19 cellular contexts compared by ENCODE assay signal in the genomic region with DNA sequence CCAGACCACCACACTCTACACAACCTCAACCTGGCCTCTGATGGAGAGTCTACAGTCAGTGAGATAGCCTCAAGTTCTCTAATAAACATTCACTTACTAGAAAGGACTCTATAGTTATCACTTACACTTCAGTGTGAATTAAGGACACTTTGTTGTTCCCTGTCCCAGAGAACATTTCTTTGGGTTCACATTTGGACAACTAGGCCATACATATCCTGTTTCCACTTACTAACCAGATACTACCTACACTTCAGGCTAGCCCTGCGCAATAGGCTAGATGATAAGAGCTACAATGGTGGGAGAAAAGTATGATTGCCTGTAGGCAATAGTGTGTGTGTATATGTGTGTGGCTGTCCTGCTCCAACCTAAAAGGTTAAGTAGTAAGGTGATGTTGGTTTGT.
DNase-seq lines count a peak whose midpoint lies in the region; ATAC-seq and TF ChIP-seq lines count a peak whose summit lies in the region.
"Had no signal": no experiment of that assay in that cellular context is flagged by ENCODE, and none has a peak within 500 bp of the region (broad histone marks: within the 10 kb centered on the region; RNA-seq: fewer than 3 reads in every experiment).

No MANE protein-coding gene starts in this region.

- peak overlapping the region; percentile 45; the same call in 1 of the 2 replicates for H2AFZ ChIP-seq in Loucy (ENCODE audit: low read length)

- no peaks in the 10 kb centered on the region for H3K36me3 Mint-ChIP-seq in activated CD4-positive, alpha-beta T cell treated with anti-CD3 and anti-CD28 coated beads, Interleukin-2, amount 10 ng/mL, durations not matched to agents 24 days and 14 days (ENCODE audit: low read depth)
- H3K36me3 Mint-ChIP-seq in nephron progenitor cell (ENCODE audit: low read depth): no peaks in the 10 kb centered on the region
- H3K36me3 Mint-ChIP-seq: CD14-positive monocyte; CD4-positive, alpha-beta memory T cell had no signal

- H3K27ac ChIP-seq in skeletal muscle tissue (ENCODE audit: low read depth, low read length): peak overlapping the region; percentile 25
- no peak overlapping the region for H3K27ac ChIP-seq in uterus
- H3K27ac ChIP-seq: 22Rv1, BLaER1, HL-60 had no signal

- peaks cover 3% of the 10 kb centered on the region for H3K4me1 Mint-ChIP-seq in activated CD4-positive, alpha-beta T cell treated with anti-CD3 and anti-CD28 coated beads, Interleukin-2, amount 10 ng/mL, durations not matched to agents 24 days and 14 days
- H3K4me1 Mint-ChIP-seq in nephron progenitor cell: peaks cover 41% of the 10 kb centered on the region
- H3K4me1 Mint-ChIP-seq: CD14-positive monocyte; CD4-positive, alpha-beta memory T cell had no signal

- H3K4me1 ChIP-seq in Loucy (ENCODE audit: insufficient read depth, low read length, poor library complexity, severe bottlenecking) (peaks cover 11% of the 10 kb centered on the region), skeletal muscle tissue (ENCODE audit: control insufficient read depth in 3 of 3, insufficient read depth in 3 of 3, low read length in 3 of 3) (peaks cover 20 to 26% (median 23%) of the 10 kb centered on the region in 3 donors), uterus (no peaks in the 10 kb centered on the region)
- H3K4me1 ChIP-seq: A549, BLaER1, HAP-1 had no signal

- H3K9ac ChIP-seq in Loucy (ENCODE audit: low read depth, low read length, poor library complexity, severe bottlenecking) (no peak overlapping the region), skeletal muscle tissue (ENCODE audit: low read depth in 1 of 3, low read length in 3 of 3) (no peak overlapping the region)
- H3K9ac ChIP-seq: BLaER1 had no signal

- no peak overlapping the region for H3K4me2 ChIP-seq in Loucy (ENCODE audit: low read depth, low read length, poor library complexity, severe bottlenecking)
- H3K4me2 ChIP-seq: A549, BLaER1 had no signal

- H3F3A ChIP-seq in Loucy (ENCODE audit: low read depth): no peaks in the 10 kb centered on the region

- TF ChIP-seq CTCF in Loucy (conservative IDR thresholded peaks at IDR 0.05; ENCODE audit: low read length) (no peak), nephron progenitor cell (IDR thresholded peaks at IDR 0.05) (no peak), uterus (IDR thresholded peaks at IDR 0.05) (no peak)

- no peaks in the 10 kb centered on the region for H3K9me3 Mint-ChIP-seq in activated CD4-positive, alpha-beta T cell treated with anti-CD3 and anti-CD28 coated beads, Interleukin-2, amount 10 ng/mL, durations not matched to agents 24 days and 14 days
- no peaks in the 10 kb centered on the region for H3K9me3 Mint-ChIP-seq in nephron progenitor cell
- H3K9me3 Mint-ChIP-seq: CD14-positive monocyte had no signal

- intact Hi-C loops in activated CD4-positive, alpha-beta T cell treated with anti-CD3 and anti-CD28 coated beads, Interleukin-2, amount 10 ng/mL, durations not matched to agents 24 days and 14 days (cut with micrococcal nuclease): no loop called here
- intact Hi-C loops in uterus (cut with DNase I; ENCODE audit: low total_unique reads): no loop called here

- no peak overlapping the region for H3K4me3 ChIP-seq in Loucy (ENCODE audit: low read length, poor library complexity, severe bottlenecking)
- H3K4me3 ChIP-seq in skeletal muscle tissue (ENCODE audit: low read length in 3 of 3): no peak overlapping the region
- no peak overlapping the region for H3K4me3 ChIP-seq in uterus
- H3K4me3 ChIP-seq: A549, BLaER1, HAP-1 had no signal

- no peaks in the 10 kb centered on the region for H3K9me3 ChIP-seq in Loucy (ENCODE audit: insufficient read depth, low read depth, low read length)
- H3K9me3 ChIP-seq in skeletal muscle tissue (ENCODE audit: control insufficient read depth in 3 of 3, low read length in 3 of 3): no peaks in the 10 kb centered on the region
- no peaks in the 10 kb centered on the region for H3K9me3 ChIP-seq in uterus
- H3K9me3 ChIP-seq: A549, BLaER1, HAP-1 had no signal

- no peak overlapping the region for H3K27ac Mint-ChIP-seq in activated CD4-positive, alpha-beta T cell treated with anti-CD3 and anti-CD28 coated beads, Interleukin-2, amount 10 ng/mL, durations not matched to agents 24 days and 14 days
- H3K27ac Mint-ChIP-seq in nephron progenitor cell: peak overlapping the region; percentile 34
- H3K27ac Mint-ChIP-seq: CD14-positive monocyte; CD4-positive, alpha-beta memory T cell had no signal

- peaks cover 3% of the 10 kb centered on the region for H3K27me3 Mint-ChIP-seq in activated CD4-positive, alpha-beta T cell treated with anti-CD3 and anti-CD28 coated beads, Interleukin-2, amount 10 ng/mL, durations not matched to agents 24 days and 14 days
- H3K27me3 Mint-ChIP-seq in nephron progenitor cell (ENCODE audit: low read depth, poor library complexity): peaks cover 5% of the 10 kb centered on the region
- H3K27me3 Mint-ChIP-seq: CD4-positive, alpha-beta memory T cell had no signal

- no peaks in the 10 kb centered on the region for H4K20me1 ChIP-seq in Loucy (ENCODE audit: insufficient read depth, low read length, poor library complexity, severe bottlenecking)
- H4K20me1 ChIP-seq: BLaER1 had no signal

- no peaks in the 10 kb centered on the region for H3K27me3 ChIP-seq in Loucy (ENCODE audit: insufficient read depth, low read length, poor library complexity, severe bottlenecking)
- no peaks in the 10 kb centered on the region for H3K27me3 ChIP-seq in skeletal muscle tissue (ENCODE audit: control insufficient read depth in 3 of 3, insufficient read depth in 3 of 3, low read length in 3 of 3)
- H3K27me3 ChIP-seq in uterus: no peaks in the 10 kb centered on the region
- H3K27me3 ChIP-seq: BLaER1 had no signal

- DNase-seq in activated CD4-positive, alpha-beta T cell treated with anti-CD3 and anti-CD28 coated beads, Interleukin-2, amount 10 ng/mL, durations not matched to agents 24 days and 14 days: peak; percentile 24
- no peak for DNase-seq in activated CD4-positive, alpha-beta T cell treated with anti-CD3 and anti-CD28 coated beads, Interleukin-2, amount 50 U/mL, for 1 hour
- DNase-seq in nephron progenitor cell (no peak), NCI-H2107 (lab: John Stamatoyannopoulos, UW) (no peak), uterus (no peak)
- DNase-seq: AML-193; CD4-positive, alpha-beta memory T cell; DMS153; DMS79; GDM1 had no signal

- TF ChIP-seq POLR2A in uterus (IDR thresholded peaks at IDR 0.05): no peak

- H3K4me3 Mint-ChIP-seq in activated CD4-positive, alpha-beta T cell treated with anti-CD3 and anti-CD28 coated beads, Interleukin-2, amount 10 ng/mL, durations not matched to agents 24 days and 14 days: no peak overlapping the region
- H3K4me3 Mint-ChIP-seq in nephron progenitor cell: no peak overlapping the region
- H3K4me3 Mint-ChIP-seq: CD14-positive monocyte; CD4-positive, alpha-beta memory T cell had no signal

- H3K9me2 ChIP-seq in Loucy (replicated peaks; ENCODE audit: low read depth, low read length): no peaks in the 10 kb centered on the region

- H3K36me3 ChIP-seq in Loucy (ENCODE audit: insufficient read depth, low read length) (no peaks in the 10 kb centered on the region), skeletal muscle tissue (ENCODE audit: control insufficient read depth in 3 of 3, insufficient read depth in 3 of 3, low read length in 3 of 3) (no peaks in the 10 kb centered on the region), uterus (no peaks in the 10 kb centered on the region)
- H3K36me3 ChIP-seq: BLaER1, HAP-1 had no signal

- no peaks in the 10 kb centered on the region for H3K79me2 ChIP-seq in Loucy (ENCODE audit: insufficient read depth, low read length)

- no peak for ATAC-seq in HG02623 (IDR thresholded peaks at IDR 0.05; ENCODE audit: unreplicated experiment)
- ATAC-seq: A549 had no signal
